Comparison of ENCODE assay signal across 12 cellular contexts in genomic region chr6:130381459-130382380, GRCh38. TPM values are rescaled to one million over a fixed set of nuclear protein-coding genes. Genes with fewer than 3 reads are reported as not detected.
DNase-seq lines count a peak whose midpoint lies in the region; ATAC-seq, FAIRE-seq and TF ChIP-seq lines count a peak whose summit lies in the region.
"Had no signal": no experiment of that assay in that cellular context is flagged by ENCODE, and none has a peak within 500 bp of the region (broad histone marks: within the 10 kb centered on the region; RNA-seq: fewer than 3 reads in every experiment).

No MANE protein-coding gene starts in this region.

- no peaks in the 10 kb centered on the region for H3K9me3 Mint-ChIP-seq in CD4-positive, CD25-positive, alpha-beta regulatory T cell
- H3K9me3 Mint-ChIP-seq: dendritic cell treated with granulocyte-macrophage colony-stimulating factor and Interleukin-4, amounts not matched to agents 40 ng/mL and 50 ng/mL, for 4 days; GM23338 had no signal

- TF ChIP-seq EP300 in GM12878 (IDR thresholded peaks at IDR 0.05; ENCODE audit: borderline replicate concordance in 1 of 2, control insufficient read depth in 1 of 2, low read depth in 2 of 2, low read length in 2 of 2) (no peak), stomach (IDR thresholded peaks at IDR 0.05) (no peak)

- SMC1A ChIA-PET in GM12878 (lab: Charles Lee; ENCODE audit: uncharacterized antibody, unreplicated experiment), result interaction anchor here (0.7 to 5.3 kb wide), 15 partner anchors 9 to 318 kb away, joined by 3 to 36 read pairs (median 6); partner anchors contain the start of gene TMEM200A

- no peak overlapping the region for H3K4me3 ChIP-seq in CD4-positive, CD25-positive, alpha-beta regulatory T cell (ENCODE audit: low read depth, low read length)
- H3K4me3 ChIP-seq in GM12878, result no peak overlapping the region
- H3K4me3 ChIP-seq in stomach, result no peak overlapping the region
- no peak overlapping the region for H3K4me3 ChIP-seq in right cardiac atrium (ENCODE audit: low read length)
- H3K4me3 ChIP-seq: GM23338 had no signal

- H3K4me3 Mint-ChIP-seq in CD4-positive, CD25-positive, alpha-beta regulatory T cell, result no peak overlapping the region
- H3K4me3 Mint-ChIP-seq: dendritic cell treated with granulocyte-macrophage colony-stimulating factor and Interleukin-4, amounts not matched to agents 40 ng/mL and 50 ng/mL, for 4 days; GM23338 had no signal

- H3K36me3 ChIP-seq in CD4-positive, CD25-positive, alpha-beta regulatory T cell (ENCODE audit: control insufficient read depth, insufficient read depth, low read length), result no peaks in the 10 kb centered on the region
- H3K36me3 ChIP-seq in GM12878 (ENCODE audit: control insufficient read depth in 2 of 2, insufficient read depth in 2 of 2, low read length in 1 of 2) (no peaks in the 10 kb centered on the region), stomach (no peaks in the 10 kb centered on the region)

- peaks cover 6% of the 10 kb centered on the region for H3K27me3 Mint-ChIP-seq in CD4-positive, CD25-positive, alpha-beta regulatory T cell
- H3K27me3 Mint-ChIP-seq: dendritic cell treated with granulocyte-macrophage colony-stimulating factor and Interleukin-4, amounts not matched to agents 40 ng/mL and 50 ng/mL, for 4 days had no signal

- no peaks in the 10 kb centered on the region for H3K79me2 ChIP-seq in GM12878 (ENCODE audit: control insufficient read depth, insufficient read depth, low read length)

- BruUV-seq in GM12878 (replicated peaks; lab: Mats Ljungman, UMichigan), result no TSS peak

- TF ChIP-seq CTCF in GM12878 (IDR thresholded peaks at IDR 0.05 in 2 of 3, conservative IDR thresholded peaks at IDR 0.05 in 1 of 3; ENCODE audit: control insufficient read depth in 2 of 3, extremely low read depth in 1 of 3, insufficient read depth in 1 of 3, low read depth in 3 of 3, low read length in 3 of 3), result peak; percentile 12 to 32 (median 12); a peak in 3 of 6 replicates
- TF ChIP-seq CTCF in stomach (IDR thresholded peaks at IDR 0.05), result no peak

- H3K9me3 ChIP-seq in CD4-positive, CD25-positive, alpha-beta regulatory T cell (ENCODE audit: control insufficient read depth in 2 of 2, low read length in 2 of 2), result no peaks in the 10 kb centered on the region
- H3K9me3 ChIP-seq in GM12878 (replicated peaks; ENCODE audit: control insufficient read depth, insufficient read depth, low read length) (no peaks in the 10 kb centered on the region), stomach (no peaks in the 10 kb centered on the region), right cardiac atrium (ENCODE audit: control insufficient read depth, low read length) (no peaks in the 10 kb centered on the region)

- DNase-seq in CD4-positive, CD25-positive, alpha-beta regulatory T cell, result peak in 2 of 3 donors; percentile 45 to 74
- no peak for DNase-seq in GM12878 (ENCODE audit: low read depth, low spot score)
- DNase-seq in NCI-H345 (lab: John Stamatoyannopoulos, UW), result no peak
- DNase-seq in stomach, result no peak
- DNase-seq in right cardiac atrium, result no peak
- DNase-seq: NCI-H1105 treated with DMSO at 0.1 percent for 48 hours, trophoblast cell had no signal

- ATAC-seq in CD4-positive, CD25-positive, alpha-beta regulatory T cell (ENCODE audit: low read depth in 2 of 2), result peak; percentile 84 to 87
- ATAC-seq in GM19324 (IDR thresholded peaks at IDR 0.05; ENCODE audit: low FRiP score, unreplicated experiment), result peak; percentile 60
- ATAC-seq in HG03565 (IDR thresholded peaks at IDR 0.05; ENCODE audit: unreplicated experiment), result peak; percentile 54
- peak; percentile 84 for ATAC-seq in GM12878
- ATAC-seq in right cardiac atrium, result no peak
- no peak for ATAC-seq in HG03439 (IDR thresholded peaks at IDR 0.05; ENCODE audit: unreplicated experiment)
- ATAC-seq: GM23338 had no signal

- H3K4me2 ChIP-seq in GM12878 (ENCODE audit: control insufficient read depth, insufficient read depth), result no peak overlapping the region
- H3K4me2 ChIP-seq: GM23338 had no signal

- intact Hi-C loops in GM12878 (cut with micrococcal nuclease; ENCODE audit: unreplicated experiment) (no loop called here), stomach (cut with DNase I; ENCODE audit: low total_unique reads) (no loop called here), right cardiac atrium (cut with DNase I) (no loop called here)

- peak; percentile 69 for FAIRE-seq in GM12878 (lab: Jason Lieb, UNC)

- H3K36me3 Mint-ChIP-seq in CD4-positive, CD25-positive, alpha-beta regulatory T cell, result no peaks in the 10 kb centered on the region

- H3K27ac Mint-ChIP-seq in CD4-positive, CD25-positive, alpha-beta regulatory T cell, result no peak overlapping the region
- H3K27ac Mint-ChIP-seq: dendritic cell treated with granulocyte-macrophage colony-stimulating factor and Interleukin-4, amounts not matched to agents 40 ng/mL and 50 ng/mL, for 4 days; GM23338 had no signal

- no peak overlapping the region for H3K27ac ChIP-seq in CD4-positive, CD25-positive, alpha-beta regulatory T cell (ENCODE audit: insufficient read depth, low read length, poor library complexity, severe bottlenecking)
- H3K27ac ChIP-seq in GM12878 (ENCODE audit: control insufficient read depth, insufficient read depth) (no peak overlapping the region), stomach (no peak overlapping the region), right cardiac atrium (ENCODE audit: low read length) (no peak overlapping the region)

- no peaks in the 10 kb centered on the region for H4K20me1 ChIP-seq in GM12878 (ENCODE audit: control insufficient read depth, insufficient read depth)

- H2AFZ ChIP-seq in GM12878 (ENCODE audit: control insufficient read depth, low read depth, low read length), result no peak overlapping the region
- H2AFZ ChIP-seq: GM23338 had no signal

- 60% methylated on average over 6 of the region's 7 CpGs for WGBS in GM12878 (ENCODE audit: insufficient coverage, insufficient replicate concordance, low lambda C conversion rate, missing lambda C conversion rate)
- WGBS in stomach, 5 donors, result 77 to 83% (median 81%) methylated on average over 7 of the region's 7 CpGs
- WGBS in right cardiac atrium, result 76% methylated on average over 7 of the region's 7 CpGs

- H3K4me1 Mint-ChIP-seq in CD4-positive, CD25-positive, alpha-beta regulatory T cell, result peaks cover 6 to 16% (median 13%) of the 10 kb centered on the region in 4 donors

- peaks cover 9% of the 10 kb centered on the region for H3K4me1 ChIP-seq in CD4-positive, CD25-positive, alpha-beta regulatory T cell (ENCODE audit: control insufficient read depth, insufficient read depth, low read length, poor library complexity, severe bottlenecking)
- H3K4me1 ChIP-seq in GM12878 (ENCODE audit: control insufficient read depth, insufficient read depth, low read length) (no peaks in the 10 kb centered on the region), stomach (peaks cover 0 to 4% (median 0%) of the 10 kb centered on the region in 4 donors), right cardiac atrium (ENCODE audit: control insufficient read depth, insufficient read depth, low read length) (no peaks in the 10 kb centered on the region)

- no peak overlapping the region for H3K9ac ChIP-seq in GM12878 (ENCODE audit: control insufficient read depth, insufficient read depth, low read length)

- CTCF ChIA-PET in GM12878 (lab: Yijun Ruan, JAX), result interaction anchor here (0.6 to 3.2 kb wide), 24 partner anchors 9 to 343 kb away, joined by 3 to 32 read pairs (median 4); partner anchors contain the start of gene TMEM200A

- POLR2A ChIA-PET in GM12878 (lab: Charles Lee), result interaction anchor here (1.2 to 2.8 kb wide), 3 partner anchors 10 to 194 kb away, joined by 3 to 14 read pairs (median 4); no protein-coding TSS in a partner anchor

- TF ChIP-seq POLR2A in GM12878 (IDR thresholded peaks at IDR 0.05; ENCODE audit: low read depth, low read length) (no peak), stomach (IDR thresholded peaks at IDR 0.05) (no peak)

- H3K27me3 ChIP-seq in CD4-positive, CD25-positive, alpha-beta regulatory T cell (ENCODE audit: control insufficient read depth, insufficient read depth, low read length), result no peaks in the 10 kb centered on the region
- H3K27me3 ChIP-seq in GM12878 (replicated peaks in 1 of 2; ENCODE audit: control insufficient read depth in 2 of 2, insufficient read depth in 2 of 2, low read length in 1 of 2) (no peaks in the 10 kb centered on the region), stomach (no peaks in the 10 kb centered on the region), right cardiac atrium (ENCODE audit: control insufficient read depth, insufficient read depth) (no peaks in the 10 kb centered on the region)

- in situ Hi-C loops in GM12878 (cut with MboI), result no loop called here

- peak; percentile 30; the same call in 1 of the 2 replicates for TF ChIP-seq RAD21 in GM12878 (IDR thresholded peaks at IDR 0.05; ENCODE audit: insufficient read depth, low read depth, low read length)

- RAD21 ChIA-PET in GM12878 (lab: Charles Lee; ENCODE audit: unreplicated experiment), result interaction anchor here (0.8 to 4.4 kb wide), 15 partner anchors 8 to 316 kb away, joined by 3 to 27 read pairs (median 4); partner anchors contain the start of gene TMEM200A

TF ChIP-seq in GM12878, 131 proteins besides CTCF, POLR2A, EP300 and RAD21 (continues in another document):
- TF ChIP-seq JUNB (IDR thresholded peaks at IDR 0.05), result no peak

RNA-seq across cellular contexts. Expression of gene TMEM200A, which starts 15.9 kb away (rescaled TPM):
- 1.1 TPM for total RNA-seq in CD4-positive, CD25-positive, alpha-beta regulatory T cell
- polyA plus RNA-seq in CD4-positive, CD25-positive, alpha-beta regulatory T cell, result under 1 TPM; 0.07 to 0.95 (median 0.29) TPM
- 41.2 and 46.3 TPM in 2 replicates for total RNA-seq in GM12878 (2013; cell fraction: nucleolus; rRNA removed)
- total RNA-seq in GM12878 (2014; rRNA removed) (7.3 and 7.6 TPM in 2 replicates), GM12878 (2014; rRNA removed; fragmentation: Illumina TruSeq; extraction: Trizol) (9.0 and 10.0 TPM in 2 replicates), GM12878 (2021) (7.6 and 9.0 TPM in 2 replicates), stomach (1 to 10 TPM in 3 of 5 donors, not detected in 2; 1.2 to 8.8 (median 2.6) TPM), right cardiac atrium (under 1 TPM; 0.14 to 0.45 (median 0.26) TPM)
- polyA plus RNA-seq in GM12878 (2011; ENCODE audit: low read depth), result 4.3 TPM
- polyA plus RNA-seq in GM12878 (2011; rRNA removed) (12.4 and 17.2 TPM in 2 replicates), GM12878 (2014; fragmentation: Illumina TruSeq; extraction: Trizol) (10.6 and 12.0 TPM in 2 replicates), GM12878 (2014; fragmentation: Nextera tagmentation; extraction: Ambion mirVana) (10 to 100 TPM in 1 of 2 experiments, 1 to 10 TPM in 1; 6.0 to 10.0 TPM), GM12878 (2014; rRNA removed) (4.0 and 5.5 TPM in 2 replicates), GM12878 (2016; fragmentation: Nextera tagmentation; extraction: Ambion mirVana) (1 to 10 TPM; 9.2 to 9.9 TPM), stomach (1 to 10 TPM in 1 of 3 donors, under 1 TPM in 2; 0.23 to 1.4 (median 0.68) TPM), right cardiac atrium (0.27 TPM)
- polyA plus RNA-seq in GM12878 (2011; cell fraction: cytosol; rRNA removed), result 5.8 and 7.1 TPM in 2 replicates
- 5.1 and 5.9 TPM in 2 replicates for polyA plus RNA-seq in GM12878 (2011; cell fraction: nucleus; rRNA removed)
- 5.6 and 6.0 TPM in 2 replicates for polyA plus RNA-seq in GM12878 (2012)
- polyA minus RNA-seq in GM12878 (2011; rRNA and poly(A)+ RNA removed), result 16.1 and 17.8 TPM in 2 replicates
- 3.9 and 5.0 TPM in 2 replicates for polyA minus RNA-seq in GM12878 (2011; cell fraction: cytosol; rRNA and poly(A)+ RNA removed)
- polyA minus RNA-seq in GM12878 (2011; cell fraction: nucleus; rRNA and poly(A)+ RNA removed), result 7.4 and 11.6 TPM in 2 replicates

Comparison
In these comparisons a context has a peak if more than half of its experiments do, and no peak if none do; other contexts are left out.
1. ATAC-seq: peak in CD4-positive, CD25-positive, alpha-beta regulatory T cell (2 of 2), GM19324 (single experiment), HG03565 (single experiment) and GM12878 (single experiment); none in right cardiac atrium (0 of 2) and HG03439 (single experiment).
2. DNase-seq: peak in CD4-positive, CD25-positive, alpha-beta regulatory T cell (2 of 3); none in GM12878 (single experiment), NCI-H345 (single experiment), stomach (single experiment) and right cardiac atrium (0 of 3).
3. CTCF ChIP-seq: peak in GM12878 (3 of 3); none in stomach (0 of 7).